15 cellular contexts compared by ENCODE assay signal in genomic region chr2:150571121-150571520, GRCh38.
"Had no signal": no experiment of that assay in that cellular context is flagged by ENCODE, and none has a peak within 500 bp of the region (broad histone marks: within the 10 kb centered on the region; RNA-seq: fewer than 3 reads in every experiment).

No MANE protein-coding gene starts in this region.

- H3K4me1 ChIP-seq: psoas muscle, right lobe of liver, suprapubic skin had no signal

- ATAC-seq: activated naive CD4-positive, alpha-beta T cell treated with anti-CD3 and anti-CD28 coated beads, Interleukin-2, amount 50 U/mL, for 72 hours; activated T-cell treated with anti-CD3 and anti-CD28 coated beads, Interleukin-2, amount 50 U/mL, for 4 hours; psoas muscle; right lobe of liver; stimulated activated naive CD8-positive, alpha-beta T cell treated with anti-CD3 and anti-CD28 coated beads, Interleukin-15, Interleukin-2, amounts not matched to agents 100 U/mL and 50 U/mL, for 24 hours had no signal

- H3K27ac ChIP-seq: esophagus muscularis mucosa, psoas muscle, right lobe of liver, suprapubic skin had no signal

- H3K27ac Mint-ChIP-seq: activated naive CD4-positive, alpha-beta T cell treated with anti-CD3 and anti-CD28 coated beads, Interleukin-2, amount 50 U/mL, for 72 hours; type B pancreatic cell had no signal

- H3K4me3 ChIP-seq: esophagus muscularis mucosa, psoas muscle, right lobe of liver, suprapubic skin had no signal

- H3K27me3 ChIP-seq: esophagus muscularis mucosa, right lobe of liver, suprapubic skin had no signal

- H3K36me3 ChIP-seq: esophagus muscularis mucosa, right lobe of liver, suprapubic skin had no signal

- H3K27me3 Mint-ChIP-seq: type B pancreatic cell had no signal

- H3K36me3 Mint-ChIP-seq: activated naive CD4-positive, alpha-beta T cell treated with anti-CD3 and anti-CD28 coated beads, Interleukin-2, amount 50 U/mL, for 72 hours; type B pancreatic cell had no signal

- H3K4me3 Mint-ChIP-seq: activated T-cell treated with anti-CD3 and anti-CD28 coated beads, Interleukin-2, amount 50 U/mL, for 4 hours; nephron; type B pancreatic cell had no signal

- H3K9me3 Mint-ChIP-seq: activated T-cell treated with anti-CD3 and anti-CD28 coated beads, Interleukin-2, amount 50 U/mL, for 4 hours had no signal

- H3K9me3 ChIP-seq: esophagus muscularis mucosa, right lobe of liver, suprapubic skin had no signal

- DNase-seq: activated CD4-positive, alpha-beta T cell treated with anti-CD3 and anti-CD28 coated beads for 1 hour; activated CD4-positive, alpha-beta T cell treated with anti-CD3 and anti-CD28 coated beads, Interleukin-2, amount 50 U/mL, for 48 hours; activated effector memory CD4-positive, alpha-beta T cell treated with anti-CD3 and anti-CD28 coated beads, Interleukin-2, amount 50 U/mL, for 16 hours; activated T-cell treated with anti-CD3 and anti-CD28 coated beads, Interleukin-2, amount 50 U/mL, for 4 hours; amygdala; occipital lobe; psoas muscle; right lobe of liver; stimulated activated CD4-positive, alpha-beta T cell treated with anti-CD3 and anti-CD28 coated beads, Interleukin-2, amount 100 ng/mL, for 48 hours; stimulated activated naive CD8-positive, alpha-beta T cell treated with anti-CD3 and anti-CD28 coated beads, Interleukin-15, Interleukin-2, amounts not matched to agents 100 U/mL and 50 U/mL, for 24 hours had no signal
